ENCODE assay signal across 19 cellular contexts in genomic region chr11:77166021-77166420, GRCh38. TPM values are rescaled to one million over a fixed set of nuclear protein-coding genes. Genes with fewer than 3 reads are reported as not detected.
DNase-seq lines count a peak whose midpoint lies in the region; ATAC-seq and TF ChIP-seq lines count a peak whose summit lies in the region.
"Had no signal": no experiment of that assay in that cellular context is flagged by ENCODE, and none has a peak within 500 bp of the region (broad histone marks: within the 10 kb centered on the region; RNA-seq: fewer than 3 reads in every experiment).

No MANE protein-coding gene starts in this region.

- H3K14ac ChIP-seq in neuronal stem cell (ENCODE audit: low read length) = no peak overlapping the region

- H3K4me1 ChIP-seq in neuronal stem cell (ENCODE audit: control insufficient read depth in 2 of 2, insufficient read depth in 1 of 2, low read depth in 1 of 2, low read length in 2 of 2) = peaks cover 0 to 11% of the 10 kb centered on the region in 2 donors

- WGBS in neuronal stem cell (ENCODE audit: extremely low coverage in 2 of 2, insufficient read length in 2 of 2, insufficient replicate concordance in 1 of 2), 2 donors = no CpG with 5 or more reads among the region's 8 CpGs

- peak overlapping the region; percentile 59 for H2BK15ac ChIP-seq in neuronal stem cell (ENCODE audit: low read length)

- H2BK120ac ChIP-seq in neuronal stem cell (ENCODE audit: low read depth, low read length) = no peak overlapping the region

- H3K9ac ChIP-seq in neuronal stem cell (ENCODE audit: low read depth, low read length, poor library complexity) = no peak overlapping the region
- H3K9ac ChIP-seq: BLaER1 had no signal

- POLR2A ChIA-PET in RWPE1 (lab: Yijun Ruan, JAX; ENCODE audit: low non-redundant PET) = no interaction called here

- no peak overlapping the region for H2BK5ac ChIP-seq in neuronal stem cell (ENCODE audit: low read length)

- H3K4me3 ChIP-seq in neuronal stem cell (ENCODE audit: low read length in 2 of 2) = no peak overlapping the region
- H3K4me3 ChIP-seq: BLaER1, GM23338 had no signal

- no peaks in the 10 kb centered on the region for H3K36me3 ChIP-seq in neuronal stem cell (replicated peaks in 1 of 2; ENCODE audit: control insufficient read depth in 2 of 2, insufficient read depth in 2 of 2, low read length in 2 of 2)
- H3K36me3 ChIP-seq: BLaER1 had no signal

- H3K4me2 ChIP-seq in neuronal stem cell (ENCODE audit: insufficient read depth, low read length, poor library complexity, severe bottlenecking) = no peak overlapping the region
- H3K4me2 ChIP-seq: GM23338 had no signal

- no peak overlapping the region for H3K27ac ChIP-seq in neuronal stem cell (replicated peaks; ENCODE audit: low read length)
- H3K27ac ChIP-seq in RWPE1 = no peak overlapping the region
- H3K27ac ChIP-seq: 22Rv1, BLaER1, C4-2B had no signal

- peak; percentile 35 for DNase-seq in Right ventricle myocardium inferior (ENCODE audit: missing footprints)
- DNase-seq in left cardiac atrium = no peak
- DNase-seq in left ventricle myocardium superior = peak; percentile 15
- no peak for DNase-seq in cardiac septum (ENCODE audit: low spot score)
- no peak for DNase-seq in neuronal stem cell (ENCODE audit: low spot score)
- DNase-seq in RWPE1 (ENCODE audit: low spot score) = no peak
- no peak for DNase-seq in activated CD4-positive, alpha-beta T cell treated with anti-CD3 and anti-CD28 coated beads, Interleukin-2, amount 50 U/mL, for 4 hours
- DNase-seq: Caco-2; CD4-positive, CD25-positive, alpha-beta regulatory T cell; CD8-positive, alpha-beta T cell; DMS153; DND-41; H9 had no signal

- H4K91ac ChIP-seq in neuronal stem cell (ENCODE audit: low read depth, low read length, poor library complexity) = no peak overlapping the region

- H2AK5ac ChIP-seq in neuronal stem cell (ENCODE audit: low read depth, low read length) = no peak overlapping the region

- peak overlapping the region; percentile 21 for H3K18ac ChIP-seq in neuronal stem cell (ENCODE audit: low read length)

- H3K9me3 ChIP-seq in neuronal stem cell (replicated peaks in 1 of 2; ENCODE audit: control insufficient read depth in 2 of 2, insufficient read depth in 1 of 2, low read depth in 1 of 2, low read length in 2 of 2) = no peaks in the 10 kb centered on the region
- H3K9me3 ChIP-seq: BLaER1, Caco-2 had no signal

- H2AFZ ChIP-seq in neuronal stem cell (ENCODE audit: low read length) = no peak overlapping the region
- H2AFZ ChIP-seq: GM23338 had no signal

- no peak overlapping the region for H3K4ac ChIP-seq in neuronal stem cell (ENCODE audit: low read length)

- no peaks in the 10 kb centered on the region for H3K79me1 ChIP-seq in neuronal stem cell (ENCODE audit: low read depth, low read length)

- ATAC-seq in Right ventricle myocardium inferior (no peak), left cardiac atrium (no peak), left ventricle myocardium superior (no peak)
- ATAC-seq: CD8-positive, alpha-beta T cell; GM23338; HCT116 had no signal

- TF ChIP-seq CTCF in RWPE1 (conservative IDR thresholded peaks at IDR 0.05; ENCODE audit: low read depth) = no peak

- no peak overlapping the region for H3K23ac ChIP-seq in neuronal stem cell (ENCODE audit: low read depth, low read length, poor library complexity)

- intact Hi-C loops in Right ventricle myocardium inferior (cut with DNase I) = no loop called here
- intact Hi-C loops in left cardiac atrium (cut with DNase I) = no loop called here
- intact Hi-C loops in left ventricle myocardium superior (cut with micrococcal nuclease) = no loop called here
- intact Hi-C loops in cardiac septum (cut with DNase I) = no loop called here

- H3K27me3 ChIP-seq in neuronal stem cell (ENCODE audit: control insufficient read depth in 3 of 3, insufficient read depth in 3 of 3, low read depth in 1 of 3, low read length in 3 of 3) = peaks cover 0 to 9% (median 0%) of the 10 kb centered on the region in 3 experiments
- H3K27me3 ChIP-seq: BLaER1 had no signal

- no peak overlapping the region for H4K8ac ChIP-seq in neuronal stem cell (ENCODE audit: low read depth, low read length)

- H2BK12ac ChIP-seq in neuronal stem cell (ENCODE audit: low read length) = no peak overlapping the region

- CTCF ChIA-PET in RWPE1 (lab: Yijun Ruan, JAX) = interaction anchor here (1.1 kb wide), 1 partner anchor 39 kb away, joined by 5 read pairs; no protein-coding TSS in a partner anchor

RNA-seq across cellular contexts. Expression of gene MYO7A, which starts 38.0 kb away (rescaled TPM):
- 7.0 TPM for total RNA-seq in Right ventricle myocardium inferior
- 10 to 100 TPM in 1 of 2 donors, 1 to 10 TPM in 1; 7.5 to 11.1 TPM for total RNA-seq in left cardiac atrium
- 4.6 TPM for total RNA-seq in left ventricle myocardium superior
- total RNA-seq in cardiac septum = 3.0 TPM
- 0.71 TPM for polyA plus RNA-seq in neuronal stem cell (2013, experiment 1 of 2)
- 0.60 TPM for polyA plus RNA-seq in neuronal stem cell (2013, experiment 2 of 2)
- polyA plus RNA-seq: AG04450 had no signal

Comparison
In these comparisons a context has a peak if more than half of its experiments do, and no peak if none do; other contexts are left out.
1. DNase-seq: peak in Right ventricle myocardium inferior (single experiment) and left ventricle myocardium superior (single experiment); none in left cardiac atrium (single experiment), cardiac septum (single experiment), neuronal stem cell (single experiment), RWPE1 (single experiment) and activated CD4-positive, alpha-beta T cell treated with anti-CD3 and anti-CD28 coated beads, Interleukin-2, amount 50 U/mL, for 4 hours (0 of 2).